ENCODE assay signal across 8 cellular contexts in genomic region chr17:74368341-74369152, GRCh38. TPM values are rescaled to one million over a fixed set of nuclear protein-coding genes. Genes with fewer than 3 reads are reported as not detected.
A peak's percentile ranks its signal among the peaks of the same experiment; 100 is the strongest.
DNase-seq lines count a peak whose midpoint lies in the region; ATAC-seq and TF ChIP-seq lines count a peak whose summit lies in the region.

No MANE protein-coding gene starts in this region.

- intact Hi-C loops in A673 (cut with micrococcal nuclease; ENCODE audit: unreplicated experiment): loop anchor here (1.0 to 10.0 kb wide), 3 partner anchors 89 to 236 kb away; no protein-coding TSS in a partner anchor

- ATAC-seq in GM19395 (IDR thresholded peaks at IDR 0.05; ENCODE audit: unreplicated experiment): no peak

- no peak overlapping the region for H3K27ac ChIP-seq in A673 (ENCODE audit: low read depth, low read length, poor library complexity, severe bottlenecking)
- no peak overlapping the region for H3K27ac ChIP-seq in effector memory CD4-positive, alpha-beta T cell (ENCODE audit: insufficient read depth, low read length, poor library complexity, severe bottlenecking)

- BruUV-seq in A673 (replicated peaks; lab: Mats Ljungman, UMichigan): no TSS peak

- H3K9me3 ChIP-seq in A673 (ENCODE audit: low read depth, low read length, poor library complexity, severe bottlenecking): no peaks in the 10 kb centered on the region
- no peaks in the 10 kb centered on the region for H3K9me3 ChIP-seq in effector memory CD4-positive, alpha-beta T cell (ENCODE audit: control insufficient read depth, low read length)

- CTCF ChIA-PET in A673 (lab: Charles Lee): interaction anchor here (0.5 to 2.2 kb wide), 18 partner anchors 9 to 880 kb away, joined by 3 to 11 read pairs (median 4); no protein-coding TSS in a partner anchor

- TF ChIP-seq CTCF in A673 (conservative IDR thresholded peaks at IDR 0.05; ENCODE audit: low read depth, low read length) (peak; percentile 96), GM13977 (IDR thresholded peaks at IDR 0.05; ENCODE audit: extremely low read depth, insufficient read depth, missing control alignments) (peak; percentile 97)

- peak; percentile 80 for DNase-seq in A673 (ENCODE audit: low spot score)
- peak; percentile 87 for DNase-seq in GM13977 (ENCODE audit: low spot score)
- DNase-seq in NCI-H510A treated with DMSO at 0.1 percent for 48 hours (lab: John Stamatoyannopoulos, UW): peak; percentile 72
- peak; percentile 45 to 49 for DNase-seq in activated CD8-positive, alpha-beta memory T cell treated with anti-CD3 and anti-CD28 coated beads for 4 hours (ENCODE audit: low read depth in 2 of 2)
- DNase-seq in effector memory CD4-positive, alpha-beta T cell: peak; percentile 47 to 67 (median 51)
- peak; percentile 84 for DNase-seq in midbrain (lab: John Stamatoyannopoulos, UW)
- peak; percentile 50 to 56 for DNase-seq in stimulated activated CD8-positive, alpha-beta memory T cell treated with anti-CD3 and anti-CD28 coated beads, Interleukin-2, amount 100 ng/mL, for 1 hour (ENCODE audit: low read depth in 2 of 2)

- no peaks in the 10 kb centered on the region for H3K27me3 ChIP-seq in A673 (replicated peaks; ENCODE audit: insufficient read depth, low read depth, low read length, poor library complexity)
- no peaks in the 10 kb centered on the region for H3K27me3 ChIP-seq in effector memory CD4-positive, alpha-beta T cell (replicated peaks; ENCODE audit: control insufficient read depth, insufficient read depth, low read length, poor library complexity, severe bottlenecking)

- in situ Hi-C loops in GM13977 (cut with MboI; ENCODE audit: low pct_unique_long_range_greater_than_20kb, low sequenced_read_pairs, unreplicated experiment): no loop called here

- no peak overlapping the region for H3K4me3 ChIP-seq in A673 (ENCODE audit: low read depth, low read length, poor library complexity, severe bottlenecking)
- H3K4me3 ChIP-seq in effector memory CD4-positive, alpha-beta T cell (ENCODE audit: insufficient read depth, low read depth, low read length, poor library complexity, severe bottlenecking): no peak overlapping the region

- POLR2A ChIA-PET in A673 (lab: Charles Lee; ENCODE audit: low non-redundant PET): no interaction called here

- H3K36me3 ChIP-seq in A673 (ENCODE audit: insufficient read depth, low read length, poor library complexity, severe bottlenecking): no peaks in the 10 kb centered on the region
- H3K36me3 ChIP-seq in effector memory CD4-positive, alpha-beta T cell (ENCODE audit: control insufficient read depth, insufficient read depth, low read length): no peaks in the 10 kb centered on the region

- peaks cover 15% of the 10 kb centered on the region for H3K4me1 ChIP-seq in A673 (ENCODE audit: insufficient read depth, low read length, poor library complexity, severe bottlenecking)
- peaks cover 15% of the 10 kb centered on the region for H3K4me1 ChIP-seq in effector memory CD4-positive, alpha-beta T cell (ENCODE audit: control insufficient read depth, insufficient read depth, low read length, poor library complexity, severe bottlenecking)

RNA-seq across cellular contexts. Expression of gene GPR142, which starts 1.2 kb away (rescaled TPM):
- 0.24 and 0.68 TPM in 2 replicates for total RNA-seq in A673 (2021)

RNA-seq across cellular contexts. Expression of gene BTBD17, which starts 6.9 kb away (rescaled TPM):
- 3.3 and 3.4 TPM in 2 replicates for total RNA-seq in A673 (2021)

RNA-seq across cellular contexts. Expression of gene KIF19, which starts 42.5 kb away (rescaled TPM):
- not detected in 2 replicates for total RNA-seq in A673 (2021)
